1 cellular context compared by ENCODE assay signal in the genomic region with DNA sequence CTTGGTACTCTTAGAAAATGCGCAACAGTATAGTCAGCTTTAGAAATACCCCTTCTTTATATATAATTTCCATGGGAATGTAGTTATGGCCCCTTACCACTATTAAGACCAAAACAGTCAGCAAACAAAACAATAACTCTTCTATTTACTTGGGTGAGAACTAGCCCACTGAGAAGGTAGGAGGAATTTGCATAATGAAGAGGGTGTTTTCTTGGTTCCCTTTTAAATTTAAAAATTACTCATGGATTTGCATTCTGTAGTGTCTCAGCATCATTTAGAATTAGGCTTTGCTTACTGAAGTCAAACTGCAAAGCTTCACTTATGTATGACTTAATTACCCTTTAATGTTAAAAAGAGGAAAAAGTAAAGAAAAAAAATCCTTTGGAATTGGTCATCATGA.
A peak's percentile ranks its signal among the peaks of the same experiment; 100 is the strongest.
TF ChIP-seq lines count a peak whose summit lies in the region.

No MANE protein-coding gene starts in this region.

TF ChIP-seq in GM12878, 131 proteins besides CTCF, POLR2A, EP300 and RAD21 (continued from another document):
- TF ChIP-seq NR2C2 (IDR thresholded peaks at IDR 0.05; ENCODE audit: borderline replicate concordance, control insufficient read depth, insufficient read length, low read depth): no peak
- TF ChIP-seq, protein P1, sequence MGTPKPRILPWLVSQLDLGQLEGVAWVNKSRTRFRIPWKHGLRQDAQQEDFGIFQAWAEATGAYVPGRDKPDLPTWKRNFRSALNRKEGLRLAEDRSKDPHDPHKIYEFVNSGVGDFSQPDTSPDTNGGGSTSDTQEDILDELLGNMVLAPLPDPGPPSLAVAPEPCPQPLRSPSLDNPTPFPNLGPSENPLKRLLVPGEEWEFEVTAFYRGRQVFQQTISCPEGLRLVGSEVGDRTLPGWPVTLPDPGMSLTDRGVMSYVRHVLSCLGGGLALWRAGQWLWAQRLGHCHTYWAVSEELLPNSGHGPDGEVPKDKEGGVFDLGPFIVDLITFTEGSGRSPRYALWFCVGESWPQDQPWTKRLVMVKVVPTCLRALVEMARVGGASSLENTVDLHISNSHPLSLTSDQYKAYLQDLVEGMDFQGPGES (IDR thresholded peaks at IDR 0.05): no peak
- 0 out of 2 replicates have a peak, but pooled peaks have one; percentile 25 for TF ChIP-seq IKZF1 (conservative IDR thresholded peaks at IDR 0.05)
TF ChIP-seq in GM12878: peak in this region for 4.
